In the genomic region with DNA sequence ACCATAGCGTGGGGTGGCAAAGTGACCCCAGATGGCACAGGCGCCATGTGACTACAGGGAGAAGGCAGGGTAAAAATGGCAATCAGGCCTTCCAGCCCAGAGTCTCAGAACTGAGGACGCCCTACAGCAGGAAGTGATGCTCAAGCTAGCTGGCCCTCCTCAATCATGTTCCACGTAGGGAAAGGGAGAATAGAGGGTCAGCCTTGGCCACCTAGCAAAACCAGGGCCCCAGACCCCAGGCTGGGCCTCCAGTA, we compare ENCODE assay signal across 8 cellular contexts. TPM values are rescaled to one million over a fixed set of nuclear protein-coding genes. Genes with fewer than 3 reads are reported as not detected.
A peak's percentile ranks its signal among the peaks of the same experiment; 100 is the strongest.
DNase-seq lines count a peak whose midpoint lies in the region; ATAC-seq and TF ChIP-seq lines count a peak whose summit lies in the region.

No MANE protein-coding gene starts in this region.

- no peak for TF ChIP-seq CTCF in CD4-positive, alpha-beta T cell (IDR thresholded peaks at IDR 0.05)

- peaks cover 73% of the 10 kb centered on the region for H3K36me3 ChIP-seq in KOPT-K1 (ENCODE audit: insufficient read depth, low read length)
- peaks cover 31 to 54% of the 10 kb centered on the region in 2 donors for H3K36me3 ChIP-seq in duodenal mucosa (ENCODE audit: control insufficient read depth in 1 of 2, insufficient read depth in 2 of 2, low read length in 2 of 2)
- peaks cover 37% of the 10 kb centered on the region for H3K36me3 ChIP-seq in neuron (ENCODE audit: insufficient read depth, low read length)

- H3K9me3 Mint-ChIP-seq in CD4-positive, alpha-beta T cell = no peaks in the 10 kb centered on the region

- POLR2A ChIA-PET in CD4-positive, alpha-beta T cell (lab: Charles Lee) = interaction anchor here (0.9 to 5.5 kb wide), 18 partner anchors 8 to 650 kb away, joined by 3 to 191 read pairs (median 8); a partner anchor contains a TSS

- H3K4me1 ChIP-seq in duodenal mucosa (ENCODE audit: control insufficient read depth in 1 of 2, insufficient read depth in 2 of 2, low read length in 2 of 2) (peaks cover 34 to 36% of the 10 kb centered on the region in 2 donors), neuron (ENCODE audit: insufficient read depth, low read length) (peaks cover 15% of the 10 kb centered on the region)

- no peaks in the 10 kb centered on the region for H3K27me3 Mint-ChIP-seq in CD4-positive, alpha-beta T cell

- H3K36me3 Mint-ChIP-seq in CD4-positive, alpha-beta T cell (ENCODE audit: low read depth) = peaks cover 85% of the 10 kb centered on the region

- H2AFZ ChIP-seq in neuron (ENCODE audit: low read depth, low read length) = peak overlapping the region; percentile 86

- intact Hi-C loops in CD4-positive, alpha-beta T cell (cut with DNase I, micrococcal nuclease) = loop anchor here (1.0 to 10.0 kb wide), 5 partner anchors 11 to 197 kb away; a partner anchor contains a TSS

- peak; percentile 22 for ATAC-seq in CD4-positive, alpha-beta T cell (ENCODE audit: poor library complexity)
- ATAC-seq in HG03095 (IDR thresholded peaks at IDR 0.05; ENCODE audit: unreplicated experiment) (no peak), GM21367 (IDR thresholded peaks at IDR 0.05; ENCODE audit: unreplicated experiment) (no peak)

- H3K27ac Mint-ChIP-seq in CD4-positive, alpha-beta T cell = peak overlapping the region; percentile 90

- H3K9me3 ChIP-seq in CD4-positive, alpha-beta T cell (ENCODE audit: control insufficient read depth, low read length) = no peaks in the 10 kb centered on the region
- H3K9me3 ChIP-seq in KOPT-K1 (ENCODE audit: insufficient read depth, low read length, poor library complexity, severe bottlenecking) (no peaks in the 10 kb centered on the region), duodenal mucosa (ENCODE audit: control insufficient read depth in 1 of 2, low read length in 2 of 2) (no peaks in the 10 kb centered on the region), neuron (ENCODE audit: low read length) (no peaks in the 10 kb centered on the region)

- DNase-seq in CD4-positive, alpha-beta T cell = no peak
- no peak for DNase-seq in stimulated activated CD4-positive, alpha-beta T cell treated with anti-CD3 and anti-CD28 coated beads, Interleukin-2, amount 100 ng/mL, for 24 hours
- no peak for DNase-seq in DMS53 (lab: John Stamatoyannopoulos, UW)

- peaks cover 45% of the 10 kb centered on the region for H3K4me1 Mint-ChIP-seq in CD4-positive, alpha-beta T cell (ENCODE audit: low read depth)

- H3K27ac ChIP-seq in CD4-positive, alpha-beta T cell (ENCODE audit: low read depth, low read length) = peak overlapping the region; percentile 95
- H3K27ac ChIP-seq in KOPT-K1 (ENCODE audit: low read depth, low read length, poor library complexity, severe bottlenecking) (peak overlapping the region; percentile 100), duodenal mucosa (ENCODE audit: low read depth, low read length) (peak overlapping the region; percentile 95)

- CTCF ChIA-PET in CD4-positive, alpha-beta T cell (lab: Charles Lee) = interaction anchor here (1.3 to 4.5 kb wide), 7 partner anchors 8 to 94 kb away, joined by 5 to 38 read pairs (median 22); a partner anchor contains a TSS

- peak overlapping the region; percentile 83 for H3K4me3 Mint-ChIP-seq in CD4-positive, alpha-beta T cell

- H3K4me3 ChIP-seq in duodenal mucosa (ENCODE audit: low read depth in 1 of 2, low read length in 2 of 2) = peak overlapping the region; percentile 79 to 81
- peak overlapping the region; percentile 72 for H3K4me3 ChIP-seq in neuron (ENCODE audit: low read length)

- peak overlapping the region; percentile 70 to 71 for H3K9ac ChIP-seq in duodenal mucosa (ENCODE audit: low read depth in 1 of 2, low read length in 2 of 2)

- no peaks in the 10 kb centered on the region for H3K27me3 ChIP-seq in CD4-positive, alpha-beta T cell (ENCODE audit: control insufficient read depth, insufficient read depth, low read length)
- no peaks in the 10 kb centered on the region for H3K27me3 ChIP-seq in duodenal mucosa (ENCODE audit: control insufficient read depth in 1 of 2, insufficient read depth in 2 of 2, low read length in 2 of 2)
- no peaks in the 10 kb centered on the region for H3K27me3 ChIP-seq in neuron (ENCODE audit: insufficient read depth, low read length)

RNA-seq across cellular contexts. Expression of a gene that starts 1.0 kb away (rescaled TPM):
- 100 to 1,000 TPM; 160 to 161 TPM for total RNA-seq in CD4-positive, alpha-beta T cell

RNA-seq across cellular contexts. Expression of a gene that starts 15.2 kb away (rescaled TPM):
- 1 to 10 TPM; 8.5 to 8.8 TPM for total RNA-seq in CD4-positive, alpha-beta T cell

RNA-seq across cellular contexts. Expression of a gene that starts 21.9 kb away (rescaled TPM):
- total RNA-seq in CD4-positive, alpha-beta T cell = 100 to 1,000 TPM; 309 to 325 TPM
